In genomic region chr5:177469061-177469628, GRCh38 we compare ENCODE assay signal across 10 cellular contexts. TPM values are rescaled to one million over a fixed set of nuclear protein-coding genes. Genes with fewer than 3 reads are reported as not detected.
A peak's percentile ranks its signal among the peaks of the same experiment; 100 is the strongest.
DNase-seq lines count a peak whose midpoint lies in the region; ATAC-seq and TF ChIP-seq lines count a peak whose summit lies in the region.
"Had no signal": no experiment of that assay in that cellular context is flagged by ENCODE, and none has a peak within 500 bp of the region (broad histone marks: within the 10 kb centered on the region; RNA-seq: fewer than 3 reads in every experiment).

No MANE protein-coding gene starts in this region.

- BruUV-seq in IMR-90 (replicated peaks; lab: Mats Ljungman, UMichigan), result no TSS peak

- H3K27ac ChIP-seq in IMR-90 (ENCODE audit: insufficient read depth, low read length), result peak overlapping the region; percentile 6
- H3K27ac ChIP-seq in right cardiac atrium (ENCODE audit: low read length), result no peak overlapping the region
- H3K27ac ChIP-seq in suprapubic skin, result peak overlapping the region; percentile 64

- no peak for TF ChIP-seq RAD21 in IMR-90 (IDR thresholded peaks at IDR 0.05; ENCODE audit: low read length)

- H3K9me1 ChIP-seq in IMR-90 (ENCODE audit: insufficient read depth, low read length), result peaks cover 38% of the 10 kb centered on the region

- peaks cover 70% of the 10 kb centered on the region for H4K20me1 ChIP-seq in IMR-90 (ENCODE audit: insufficient read depth, low read length)

- peak overlapping the region; percentile 92 for H2AK9ac ChIP-seq in IMR-90 (replicated peaks; ENCODE audit: low read depth, low read length, poor library complexity)

- peak overlapping the region; percentile 69; the same call in 1 of the 2 replicates for H3K4ac ChIP-seq in IMR-90 (ENCODE audit: low read depth, low read length)

- ATAC-seq in IMR-90 (ENCODE audit: low read depth) (no peak), right cardiac atrium (peak; percentile 41 to 50), GM18511 (IDR thresholded peaks at IDR 0.05; ENCODE audit: unreplicated experiment) (no peak), GM19463 (IDR thresholded peaks at IDR 0.05; ENCODE audit: unreplicated experiment) (no peak), HG03139 (IDR thresholded peaks at IDR 0.05; ENCODE audit: unreplicated experiment) (no peak)

- POLR2A ChIA-PET in IMR-90 (lab: Charles Lee; ENCODE audit: unreplicated experiment), result interaction anchor here (0.6 to 1.0 kb wide), 2 partner anchors 12 to 42 kb away, joined by 3 read pairs; partner anchors contain the start of gene GRK6

- intact Hi-C loops in IMR-90 (cut with micrococcal nuclease), result no loop called here
- intact Hi-C loops in right cardiac atrium (cut with DNase I), result no loop called here

- no peak overlapping the region; the same call in 1 of the 2 replicates for H3K14ac ChIP-seq in IMR-90 (replicated peaks; ENCODE audit: low read depth, low read length)

- H2BK15ac ChIP-seq in IMR-90 (ENCODE audit: low read depth, low read length), result no peak overlapping the region

- H2AK5ac ChIP-seq in IMR-90 (ENCODE audit: low read depth, low read length), result peak overlapping the region; percentile 74; the same call in 1 of the 2 replicates

- in situ Hi-C loops in IMR-90 (cut with MboI; ENCODE audit: low sequenced_read_pairs), result no loop called here
- in situ Hi-C loops in astrocyte of the spinal cord (cut with HindIII; ENCODE audit: low sequenced_read_pairs), result no loop called here

- H4K5ac ChIP-seq in IMR-90 (ENCODE audit: low read depth, low read length), result no peak overlapping the region

- H3K56ac ChIP-seq in IMR-90 (ENCODE audit: extremely low read depth, insufficient read depth, low read length), result no peak overlapping the region

- no peak overlapping the region for H4K91ac ChIP-seq in IMR-90 (ENCODE audit: insufficient read depth, low read depth, low read length)

- H2AFZ ChIP-seq in IMR-90 (replicated peaks; ENCODE audit: low read length, poor library complexity), result peak overlapping the region; percentile 41

- H2BK5ac ChIP-seq in IMR-90 (ENCODE audit: low read depth, low read length, poor library complexity, severe bottlenecking), result peak overlapping the region; percentile 42

- CTCF ChIA-PET in IMR-90 (lab: Yijun Ruan, JAX), result interaction anchor here (0.9 to 1.3 kb wide), 2 partner anchors 64 to 77 kb away, joined by 3 read pairs; no protein-coding TSS in a partner anchor

- no peak overlapping the region for H3K18ac ChIP-seq in IMR-90 (ENCODE audit: low read depth, low read length)

- H3K9ac ChIP-seq in IMR-90 (ENCODE audit: low read depth, low read length), result 0 out of 2 replicates have a peak overlapping the region, but pooled peaks have one; percentile 20

- H3K27me3 ChIP-seq in IMR-90 (ENCODE audit: control insufficient read depth, insufficient read depth, low read length) (no peaks in the 10 kb centered on the region), right cardiac atrium (ENCODE audit: control insufficient read depth, insufficient read depth) (no peaks in the 10 kb centered on the region), suprapubic skin (no peaks in the 10 kb centered on the region)

- DNase-seq in IMR-90, result no peak
- peak; percentile 29 for DNase-seq in astrocyte of the spinal cord (ENCODE audit: low read depth, low spot score)
- DNase-seq in right cardiac atrium, result peak; percentile 80 to 89 (median 85)
- DNase-seq in suprapubic skin (ENCODE audit: low spot score in 2 of 2), result no peak
- DNase-seq: dermis blood vessel endothelial cell, islet precursor cell, NCI-H1930 had no signal

- 0 out of 2 replicates have a peak, but pooled peaks have one; percentile 11 for TF ChIP-seq POLR2A in IMR-90 (IDR thresholded peaks at IDR 0.05; ENCODE audit: low read depth, low read length)
- TF ChIP-seq POLR2A in suprapubic skin (IDR thresholded peaks at IDR 0.05), result no peak

- no peak for TF ChIP-seq EP300 in suprapubic skin (IDR thresholded peaks at IDR 0.05)

- peaks cover 39% of the 10 kb centered on the region for H3K4me1 ChIP-seq in IMR-90 (ENCODE audit: control insufficient read depth, insufficient read depth, low read length)
- peaks cover 2% of the 10 kb centered on the region for H3K4me1 ChIP-seq in right cardiac atrium (ENCODE audit: control insufficient read depth, insufficient read depth, low read length)
- H3K4me1 ChIP-seq in suprapubic skin, result peaks cover 54% of the 10 kb centered on the region

- TF ChIP-seq CTCF in IMR-90 (conservative IDR thresholded peaks at IDR 0.05; ENCODE audit: low read depth, low read length) (no peak), astrocyte of the spinal cord (IDR thresholded peaks at IDR 0.05; ENCODE audit: low read depth, low read length) (no peak), suprapubic skin (IDR thresholded peaks at IDR 0.05) (no peak)

- H3K23ac ChIP-seq in IMR-90 (ENCODE audit: low read depth, low read length), result peak overlapping the region; percentile 52; the same call in 1 of the 2 replicates

- H3K4me2 ChIP-seq in IMR-90 (ENCODE audit: low read depth, low read length), result peak overlapping the region; percentile 38

- peaks cover 27 to 74% of the 10 kb centered on the region in 2 experiments for H3K79me1 ChIP-seq in IMR-90 (ENCODE audit: low read depth in 1 of 2, low read length in 2 of 2)

- no peak overlapping the region for H2BK120ac ChIP-seq in IMR-90 (ENCODE audit: low read depth, low read length)

- H3K36me3 ChIP-seq in IMR-90 (ENCODE audit: control insufficient read depth, insufficient read depth, low read length) (peaks cover 50% of the 10 kb centered on the region), suprapubic skin (peaks cover 30% of the 10 kb centered on the region)

- no peak overlapping the region for H2BK20ac ChIP-seq in IMR-90 (ENCODE audit: low read depth, low read length)

- H4K8ac ChIP-seq in IMR-90 (ENCODE audit: low read depth in 2 of 2, low read length in 2 of 2), result no peak overlapping the region

- no peaks in the 10 kb centered on the region for H3K9me3 ChIP-seq in IMR-90 (ENCODE audit: control insufficient read depth, insufficient read depth, low read length)
- no peaks in the 10 kb centered on the region for H3K9me3 ChIP-seq in right cardiac atrium (ENCODE audit: control insufficient read depth, low read length)
- H3K9me3 ChIP-seq in suprapubic skin, result no peaks in the 10 kb centered on the region

- dilution Hi-C loops in IMR-90 (cut with HindIII; ENCODE audit: low sequenced_read_pairs, unreplicated experiment), result no loop called here

- WGBS in IMR-90 (ENCODE audit: extremely low coverage in 2 of 2, insufficient read length in 1 of 2), 2 experiments, result 90% methylated on average over 4 of the region's 16 CpGs; no CpG with 5 or more reads in 1 of the 2 experiments
- 57% methylated on average over 16 of the region's 16 CpGs for WGBS in right cardiac atrium
- WGBS in suprapubic skin, result 59% methylated on average over 10 of the region's 16 CpGs

- H3K4me3 ChIP-seq in IMR-90 (ENCODE audit: insufficient read depth, low read depth, low read length), result no peak overlapping the region
- H3K4me3 ChIP-seq in astrocyte of the spinal cord (ENCODE audit: low read depth, low read length), result no peak overlapping the region
- no peak overlapping the region for H3K4me3 ChIP-seq in right cardiac atrium (ENCODE audit: low read length)
- no peak overlapping the region for H3K4me3 ChIP-seq in suprapubic skin

TF ChIP-seq in IMR-90, 13 proteins besides CTCF, POLR2A, EP300 and RAD21 (continues in another document):
- TF ChIP-seq RCOR1 (IDR thresholded peaks at IDR 0.05; ENCODE audit: insufficient replicate concordance, low read length) (no peak), SMC3 (IDR thresholded peaks at IDR 0.05; ENCODE audit: low read depth, low read length) (no peak)

RNA-seq across cellular contexts. Expression of gene DBN1, which starts 4.3 kb away (rescaled TPM):
- total RNA-seq in IMR-90 (2012; rRNA removed) (122 and 212 TPM in 2 replicates), right cardiac atrium (10 to 100 TPM; 15.3 to 44.8 (median 25.3) TPM), suprapubic skin (10 to 100 TPM; 13.1 to 43.4 (median 25.3) TPM)
- polyA plus RNA-seq in IMR-90 (2012; rRNA removed) (187 and 235 TPM in 2 replicates), right cardiac atrium (17.7 TPM)
- 150 and 193 TPM in 2 replicates for polyA plus RNA-seq in IMR-90 (2012; cell fraction: cytosol; rRNA removed)
- polyA plus RNA-seq in IMR-90 (2012; cell fraction: nucleus; rRNA removed; ENCODE audit: low replicate concordance), result 786 and 1,481 TPM in 2 replicates

RNA-seq across cellular contexts. Expression of gene PRR7, which starts 22.5 kb away (rescaled TPM):
- 1.1 TPM in 2 replicates for total RNA-seq in IMR-90 (2012; rRNA removed)
- polyA plus RNA-seq in IMR-90 (2012; rRNA removed), result 10.1 and 13.6 TPM in 2 replicates
- polyA plus RNA-seq in IMR-90 (2012; cell fraction: cytosol; rRNA removed), result 11.9 and 36.3 TPM in 2 replicates
- 12.9 and 42.6 TPM in 2 replicates for polyA plus RNA-seq in IMR-90 (2012; cell fraction: nucleus; rRNA removed; ENCODE audit: low replicate concordance)
- under 1 TPM in 3 of 4 donors, not detected in 1; 0.33 to 0.45 (median 0.35) TPM for total RNA-seq in right cardiac atrium
- 0.27 TPM for polyA plus RNA-seq in right cardiac atrium
- 1 to 10 TPM; 5.7 to 9.8 (median 7.8) TPM for total RNA-seq in suprapubic skin

RNA-seq across cellular contexts. Expression of gene PDLIM7, which starts 28.3 kb away (rescaled TPM):
- total RNA-seq in IMR-90 (2012; rRNA removed) (70.4 and 72.5 TPM in 2 replicates), right cardiac atrium (10 to 100 TPM; 35.0 to 71.5 (median 47.0) TPM), suprapubic skin (10 to 100 TPM; 28.7 to 41.3 (median 32.0) TPM)
- polyA plus RNA-seq in IMR-90 (2012; rRNA removed) (534 and 574 TPM in 2 replicates), right cardiac atrium (61.9 TPM)
- polyA plus RNA-seq in IMR-90 (2012; cell fraction: cytosol; rRNA removed), result 252 and 588 TPM in 2 replicates
- 1,535 and 3,107 TPM in 2 replicates for polyA plus RNA-seq in IMR-90 (2012; cell fraction: nucleus; rRNA removed; ENCODE audit: low replicate concordance)

RNA-seq across cellular contexts. Expression of gene DOK3, which starts 40.5 kb away (rescaled TPM):
- total RNA-seq in IMR-90 (2012; rRNA removed) (0.54 and 0.56 TPM in 2 replicates), right cardiac atrium (1 to 10 TPM; 3.1 to 4.5 (median 3.9) TPM), suprapubic skin (1 to 10 TPM in 3 of 4 donors, under 1 TPM in 1; 0.89 to 7.3 (median 1.8) TPM)
- polyA plus RNA-seq in IMR-90 (2012; rRNA removed) (3.6 and 3.9 TPM in 2 replicates), right cardiac atrium (1.4 TPM)
- polyA plus RNA-seq in IMR-90 (2012; cell fraction: cytosol; rRNA removed), result 0.49 and 1.3 TPM in 2 replicates
- 20.3 and 32.4 TPM in 2 replicates for polyA plus RNA-seq in IMR-90 (2012; cell fraction: nucleus; rRNA removed; ENCODE audit: low replicate concordance)

RNA-seq across cellular contexts. Expression of gene GRK6, which starts 42.7 kb away (rescaled TPM):
- total RNA-seq in IMR-90 (2012; rRNA removed), result 30.1 and 35.0 TPM in 2 replicates
- 25.3 and 30.1 TPM in 2 replicates for polyA plus RNA-seq in IMR-90 (2012; rRNA removed)
- polyA plus RNA-seq in IMR-90 (2012; cell fraction: cytosol; rRNA removed), result 29.1 and 34.2 TPM in 2 replicates
- polyA plus RNA-seq in IMR-90 (2012; cell fraction: nucleus; rRNA removed; ENCODE audit: low replicate concordance), result 23.2 and 34.3 TPM in 2 replicates
- total RNA-seq in right cardiac atrium, result 10 to 100 TPM; 13.2 to 16.9 (median 15.5) TPM
- 7.4 TPM for polyA plus RNA-seq in right cardiac atrium
- total RNA-seq in suprapubic skin, result 10 to 100 TPM; 29.1 to 62.2 (median 37.1) TPM

Comparison
In these comparisons a context has a peak if more than half of its experiments do, and no peak if none do; other contexts are left out.
1. ATAC-seq: peak in right cardiac atrium (2 of 2); none in IMR-90 (single experiment), GM18511 (single experiment), GM19463 (single experiment) and HG03139 (single experiment).
2. DNase-seq: peak in astrocyte of the spinal cord (single experiment) and right cardiac atrium (3 of 3); none in IMR-90 (single experiment) and suprapubic skin (0 of 2).